30 cellular contexts compared by ENCODE assay signal in genomic region chr1:156439036-156439435, GRCh38.
DNase-seq lines count a peak whose midpoint lies in the region; ATAC-seq, FAIRE-seq and TF ChIP-seq lines count a peak whose summit lies in the region.
"Had no signal": no experiment of that assay in that cellular context is flagged by ENCODE, and none has a peak within 500 bp of the region (broad histone marks: within the 10 kb centered on the region; RNA-seq: fewer than 3 reads in every experiment).

No MANE protein-coding gene starts in this region.

- H3K18ac ChIP-seq in H1 (ENCODE audit: extremely low read depth, low read length): no peak overlapping the region

- no peak overlapping the region; the same call in 1 of the 2 replicates for H2BK12ac ChIP-seq in H1 (ENCODE audit: low read depth, low read length)

- H4K5ac ChIP-seq in H1 (ENCODE audit: insufficient read length, low read depth, low read length): no peak overlapping the region

- H3K27me3 Mint-ChIP-seq in stimulated activated naive CD8-positive, alpha-beta T cell treated with anti-CD3 and anti-CD28 coated beads, Interleukin-15, Interleukin-2, amounts not matched to agents 100 ng/mL and 50 ng/mL, for 24 hours: peaks cover 84% of the 10 kb centered on the region

- FAIRE-seq in H1 (lab: Jason Lieb, UNC): no peak
- FAIRE-seq: H54, HepG2 had no signal

- ATAC-seq in GM18907 (IDR thresholded peaks at IDR 0.05; ENCODE audit: unreplicated experiment) (no peak), GM18870 (IDR thresholded peaks at IDR 0.05; ENCODE audit: unreplicated experiment) (no peak), HG02623 (IDR thresholded peaks at IDR 0.05; ENCODE audit: unreplicated experiment) (no peak)
- ATAC-seq: CD8-positive, alpha-beta T cell; HepG2; sciatic nerve had no signal

- DNase-seq in NCI-H524 (lab: John Stamatoyannopoulos, UW) (peak; percentile 54 to 65), NCI-H524 treated with DMSO at 0.1 percent for 48 hours (lab: John Stamatoyannopoulos, UW) (no peak), NCI-H82 treated with DMSO at 0.1 percent for 48 hours (lab: John Stamatoyannopoulos, UW; ENCODE audit: unreplicated experiment) (peak; percentile 52), H1 (ENCODE audit: low read depth in 1 of 2, low spot score in 2 of 2) (no peak)
- DNase-seq: 8988T; activated B cell treated with CpG ODN at 0.5 μM for 24 hours; activated CD4-positive, alpha-beta memory T cell treated with anti-CD3 and anti-CD28 coated beads, Interleukin-2, amount 10 ng/mL, durations not matched to agents 7 days and 5 days; activated naive CD4-positive, alpha-beta T cell treated with Interleukin-2 at 50 U/mL for 16 hours; activated T-cell treated with anti-CD3 and anti-CD28 coated beads, Interleukin-2, amount 50 U/mL, for 1 hour; anterior cingulate cortex; caudate nucleus; CD8-positive, alpha-beta T cell; kidney glomerular epithelial cell; NCI-H1092 treated with DMSO at 0.1 percent for 48 hours; NCI-H1930; NCI-H226; NCI-H774; posterior cingulate gyrus; transverse colon had no signal

- peak overlapping the region; percentile 34 for H3K4me3 Mint-ChIP-seq in stimulated activated naive CD8-positive, alpha-beta T cell treated with anti-CD3 and anti-CD28 coated beads, Interleukin-15, Interleukin-2, amounts not matched to agents 100 ng/mL and 50 ng/mL, for 24 hours
- H3K4me3 Mint-ChIP-seq: activated B cell treated with CpG ODN at 0.5 μM for 24 hours; activated CD4-positive, alpha-beta memory T cell treated with anti-CD3 and anti-CD28 coated beads, Interleukin-2, amount 10 ng/mL, durations not matched to agents 7 days and 5 days; CD8-positive, alpha-beta T cell; dendritic cell treated with granulocyte-macrophage colony-stimulating factor and Interleukin-4, amounts not matched to agents 40 ng/mL and 50 ng/mL, for 4 days; neural crest cell had no signal

- H2AK5ac ChIP-seq in H1 (ENCODE audit: low read depth, low read length): peak overlapping the region; percentile 68; the same call in 1 of the 2 replicates

- H4K20me1 ChIP-seq in H1 (replicated peaks in 1 of 2; ENCODE audit: control insufficient read depth in 1 of 2, insufficient read depth in 2 of 2, low read length in 2 of 2): peaks cover 2 to 15% of the 10 kb centered on the region in 2 experiments

- peak overlapping the region in 1 of 4 experiments; percentile 46; a peak in 4 of 8 replicates for H3K4me3 ChIP-seq in H1 (ENCODE audit: extremely low read depth in 1 of 4, insufficient read depth in 2 of 4, low read depth in 3 of 4, low read length in 4 of 4)
- H3K4me3 ChIP-seq: lung, transverse colon had no signal

- CTCF ChIA-PET in H1 (lab: Charles Lee; ENCODE audit: partially characterized antibody): interaction anchor here (5.3 to 5.4 kb wide), 3 partner anchors 16 to 55 kb away, joined by 31 to 185 read pairs (median 40); no protein-coding TSS in a partner anchor

- no peak overlapping the region for H2BK20ac ChIP-seq in H1 (ENCODE audit: low read length)

- H2AFZ ChIP-seq in H1 (ENCODE audit: low read length): no peak overlapping the region

- H3K14ac ChIP-seq in H1 (ENCODE audit: insufficient read length): no peak overlapping the region

- H3K9me3 ChIP-seq in H1 (ENCODE audit: insufficient read depth in 2 of 2, low read depth in 1 of 2, low read length in 1 of 2): no peaks in the 10 kb centered on the region
- H3K9me3 ChIP-seq: transverse colon had no signal

- H2BK5ac ChIP-seq in H1 (ENCODE audit: low read depth, low read length): no peak overlapping the region

- no peaks in the 10 kb centered on the region for H3K79me2 ChIP-seq in H1 (ENCODE audit: control insufficient read depth in 1 of 2, insufficient read depth in 2 of 2, low read length in 2 of 2)

- WGBS in H1 (ENCODE audit: extremely low coverage in 1 of 2, insufficient coverage in 1 of 2, insufficient read length in 1 of 2, insufficient replicate concordance in 2 of 2, low coverage in 1 of 2, low lambda C conversion rate in 2 of 2, missing lambda C conversion rate in 1 of 2), 2 experiments: 4% methylated on average over 6 of the region's 6 CpGs; no CpG with 5 or more reads in 1 of the 2 experiments

- peaks cover 6% of the 10 kb centered on the region; the same call in 1 of the 2 replicates for H3K23me2 ChIP-seq in H1 (ENCODE audit: low read depth, low read length)

- H3K56ac ChIP-seq in H1 (replicated peaks; ENCODE audit: insufficient read length, low read depth, low read length): no peak overlapping the region

- H3K9me3 Mint-ChIP-seq in stimulated activated naive CD8-positive, alpha-beta T cell treated with anti-CD3 and anti-CD28 coated beads, Interleukin-15, Interleukin-2, amounts not matched to agents 100 ng/mL and 50 ng/mL, for 24 hours: no peaks in the 10 kb centered on the region
- H3K9me3 Mint-ChIP-seq: activated B cell treated with CpG ODN at 0.5 μM for 24 hours; activated CD4-positive, alpha-beta memory T cell treated with anti-CD3 and anti-CD28 coated beads, Interleukin-2, amount 10 ng/mL, durations not matched to agents 7 days and 5 days; CD8-positive, alpha-beta T cell; dendritic cell treated with granulocyte-macrophage colony-stimulating factor and Interleukin-4, amounts not matched to agents 40 ng/mL and 50 ng/mL, for 4 days; neural crest cell; T-helper 2 cell treated with Interferon-gamma antibody and Interleukin-4, amounts not matched to agents 5 μg/mL and 100 μg/mL, for 36 hours had no signal

- no peaks in the 10 kb centered on the region for H3K36me3 Mint-ChIP-seq in stimulated activated naive CD8-positive, alpha-beta T cell treated with anti-CD3 and anti-CD28 coated beads, Interleukin-15, Interleukin-2, amounts not matched to agents 100 ng/mL and 50 ng/mL, for 24 hours (ENCODE audit: low read depth)
- H3K36me3 Mint-ChIP-seq: CD8-positive, alpha-beta T cell had no signal

- no peak overlapping the region for H3K4ac ChIP-seq in H1 (replicated peaks; ENCODE audit: insufficient read length, low read depth, low read length)

- peaks cover 47% of the 10 kb centered on the region for H3K4me1 Mint-ChIP-seq in stimulated activated naive CD8-positive, alpha-beta T cell treated with anti-CD3 and anti-CD28 coated beads, Interleukin-15, Interleukin-2, amounts not matched to agents 100 ng/mL and 50 ng/mL, for 24 hours (ENCODE audit: low read depth)

- no peak overlapping the region for H3K9ac ChIP-seq in H1 (replicated peaks in 1 of 4; ENCODE audit: extremely low read depth in 1 of 4, low read depth in 3 of 4, low read length in 3 of 4)

- POLR2A ChIA-PET in H1 (lab: Charles Lee; ENCODE audit: partially characterized antibody): interaction anchor here (1.4 to 1.5 kb wide), 2 partner anchors 53 to 55 kb away, joined by 3 to 5 read pairs; no protein-coding TSS in a partner anchor

- no peak overlapping the region for H4K91ac ChIP-seq in H1 (replicated peaks; ENCODE audit: insufficient read length, low read length)

- H3K36me3 ChIP-seq in H1 (ENCODE audit: control insufficient read depth in 2 of 4, insufficient read depth in 4 of 4, low read length in 3 of 4): peaks cover 0 to 10% (median 0%) of the 10 kb centered on the region in 4 experiments; a peak in 1 of 8 replicates
- H3K36me3 ChIP-seq: transverse colon had no signal

- H4K8ac ChIP-seq in H1 (ENCODE audit: extremely low read depth, insufficient read depth, low read length): no peak overlapping the region

- no peaks in the 10 kb centered on the region for H3K79me1 ChIP-seq in H1 (ENCODE audit: low read depth, low read length)

- H3K4me2 ChIP-seq in H1 (ENCODE audit: insufficient read depth in 1 of 2, low read depth in 2 of 2, low read length in 2 of 2): peak overlapping the region; percentile 54 to 60

- H3K27ac Mint-ChIP-seq in stimulated activated naive CD8-positive, alpha-beta T cell treated with anti-CD3 and anti-CD28 coated beads, Interleukin-15, Interleukin-2, amounts not matched to agents 100 ng/mL and 50 ng/mL, for 24 hours: peak overlapping the region; percentile 47
- H3K27ac Mint-ChIP-seq: activated B cell treated with CpG ODN at 0.5 μM for 24 hours; activated CD4-positive, alpha-beta memory T cell treated with anti-CD3 and anti-CD28 coated beads, Interleukin-2, amount 10 ng/mL, durations not matched to agents 7 days and 5 days; CD8-positive, alpha-beta T cell; dendritic cell treated with granulocyte-macrophage colony-stimulating factor and Interleukin-4, amounts not matched to agents 40 ng/mL and 50 ng/mL, for 4 days; T-helper 2 cell treated with Interferon-gamma antibody and Interleukin-4, amounts not matched to agents 5 μg/mL and 100 μg/mL, for 36 hours had no signal

- no peak overlapping the region for H3K23ac ChIP-seq in H1 (ENCODE audit: insufficient read length)

- TF ChIP-seq EP300 in H1 (IDR thresholded peaks at IDR 0.05; ENCODE audit: borderline replicate concordance in 1 of 2, low read depth in 2 of 2, low read length in 2 of 2): no peak

- peaks cover 76 to 100% (median 97%) of the 10 kb centered on the region in 4 experiments for H3K27me3 ChIP-seq in H1 (replicated peaks in 1 of 4; ENCODE audit: control insufficient read depth in 3 of 4, extremely low read depth in 1 of 4, insufficient read depth in 3 of 4, low read length in 3 of 4)

- TF ChIP-seq RAD21 in H1 (IDR thresholded peaks at IDR 0.05 in 1 of 2, conservative IDR thresholded peaks at IDR 0.05 in 1 of 2; ENCODE audit: low read depth in 2 of 2, low read length in 2 of 2): no peak

- no peak overlapping the region for H3K27ac ChIP-seq in H1 (ENCODE audit: low read depth, low read length)
- H3K27ac ChIP-seq: transverse colon had no signal

- H2BK15ac ChIP-seq in H1 (ENCODE audit: low read length): no peak overlapping the region

- H3K4me1 ChIP-seq in H1 (replicated peaks in 1 of 4; ENCODE audit: control insufficient read depth in 3 of 4, insufficient read depth in 4 of 4, low read length in 3 of 4): peaks cover 6 to 26% (median 9%) of the 10 kb centered on the region in 4 experiments

- no peak for TF ChIP-seq CTCF in H1 (IDR thresholded peaks at IDR 0.05; ENCODE audit: control extremely low read depth in 1 of 3, insufficient read depth in 1 of 3, low read depth in 1 of 3, low read length in 3 of 3)

- TF ChIP-seq POLR2A in H1 (IDR thresholded peaks at IDR 0.05; ENCODE audit: control extremely low read depth in 1 of 2, low read depth in 2 of 2, low read length in 2 of 2): no peak

- no peak overlapping the region for H2BK120ac ChIP-seq in H1 (replicated peaks; ENCODE audit: low read depth, low read length)

TF ChIP-seq in H1, 55 proteins besides CTCF, POLR2A, EP300 and RAD21:
- no peak for TF ChIP-seq SP1 (IDR thresholded peaks at IDR 0.05; ENCODE audit: low read depth, low read length)
- TF ChIP-seq EZH2 (IDR thresholded peaks at IDR 0.05; ENCODE audit: low read depth, low read length, severe bottlenecking): peak; percentile 78
- peak; percentile 66 for TF ChIP-seq RNF2 (IDR thresholded peaks at IDR 0.05; ENCODE audit: borderline replicate concordance, low read depth, low read length, missing control alignments, poor library complexity, severe bottlenecking)
- TF ChIP-seq MAX (IDR thresholded peaks at IDR 0.05): 0 out of 2 replicates have a peak, but pooled peaks have one; percentile 21

Comparison
In these comparisons a context has a peak if more than half of its experiments do, and no peak if none do; other contexts are left out.
1. DNase-seq: peak in NCI-H524 (2 of 2) and NCI-H82 treated with DMSO at 0.1 percent for 48 hours (single experiment); none in NCI-H524 treated with DMSO at 0.1 percent for 48 hours (single experiment) and H1 (0 of 2).